In genomic region chr4:82431831-82432230, GRCh38 we compare ENCODE assay signal across 9 cellular contexts. TPM values are rescaled to one million over a fixed set of nuclear protein-coding genes. Genes with fewer than 3 reads are reported as not detected.
DNase-seq lines count a peak whose midpoint lies in the region; ATAC-seq lines count a peak whose summit lies in the region.
"Had no signal": no experiment of that assay in that cellular context is flagged by ENCODE, and none has a peak within 500 bp of the region (broad histone marks: within the 10 kb centered on the region; RNA-seq: fewer than 3 reads in every experiment).

No MANE protein-coding gene starts in this region.

- no peak for DNase-seq in activated naive CD8-positive, alpha-beta T cell treated with anti-CD3 and anti-CD28 coated beads, Interleukin-2, amount 10 ng/mL, durations not matched to agents 7 days and 5 days
- DNase-seq in effector CD4-positive, alpha-beta T cell = no peak
- DNase-seq in CD1c-positive myeloid dendritic cell (ENCODE audit: extremely low spot score) (no peak), putamen (ENCODE audit: low spot score) (no peak), NCI-H345 treated with DMSO at 0.1 percent for 48 hours (lab: John Stamatoyannopoulos, UW; ENCODE audit: unreplicated experiment) (no peak)
- DNase-seq: EL had no signal

- H3K9ac ChIP-seq in BLaER1 treated with 17β-estradiol and CSF1 and Interleukin-3, amounts not matched to agents 10 nM and 100 nM = peak overlapping the region; percentile 91 to 100 (median 99); a peak in 21 of 22 replicates
- no peak overlapping the region for H3K9ac ChIP-seq in HUES48 (ENCODE audit: low read depth, low read length)

- 56 to 92% methylated on average over 2 to 3 of the region's 4 CpGs for WGBS in mesodermal cell (ENCODE audit: insufficient coverage in 2 of 2), 2 experiments

- H3K4me3 Mint-ChIP-seq in activated naive CD8-positive, alpha-beta T cell treated with anti-CD3 and anti-CD28 coated beads, Interleukin-2, amount 10 ng/mL, durations not matched to agents 7 days and 5 days = peak overlapping the region; percentile 98

- peaks cover 27 to 67% (median 57%) of the 10 kb centered on the region in 11 experiments for H3K36me3 ChIP-seq in BLaER1 treated with 17β-estradiol and CSF1 and Interleukin-3, amounts not matched to agents 10 nM and 100 nM
- H3K36me3 ChIP-seq in HUES48 (ENCODE audit: control insufficient read depth, insufficient read depth, low read length) (peaks cover 46% of the 10 kb centered on the region), mesodermal cell (ENCODE audit: control insufficient read depth, insufficient read depth, low read length) (peaks cover 41% of the 10 kb centered on the region)

- peak overlapping the region; percentile 70 to 90 (median 82) for H3K4me3 ChIP-seq in BLaER1 treated with 17β-estradiol and CSF1 and Interleukin-3, amounts not matched to agents 10 nM and 100 nM
- H3K4me3 ChIP-seq in HUES48 (ENCODE audit: low read depth, low read length) (peak overlapping the region; percentile 93), mesodermal cell (ENCODE audit: extremely low read depth, insufficient read depth, low read length, poor library complexity, severe bottlenecking) (peak overlapping the region; percentile 90)

- POLR2A ChIA-PET in activated naive CD8-positive, alpha-beta T cell treated with anti-CD3 and anti-CD28 coated beads, Interleukin-2, amount 10 ng/mL, durations not matched to agents 7 days and 5 days (lab: Charles Lee) = interaction anchor here (5.5 kb wide), 1 partner anchor 56 kb away, joined by 95 read pairs; the partner anchor contains the start of gene HNRNPD

- H3K27me3 ChIP-seq in BLaER1 treated with 17β-estradiol and CSF1 and Interleukin-3, amounts not matched to agents 10 nM and 100 nM = no peaks in the 10 kb centered on the region
- H3K27me3 ChIP-seq in HUES48 (ENCODE audit: control insufficient read depth, insufficient read depth, low read length) = no peaks in the 10 kb centered on the region

- H3K4me1 ChIP-seq in BLaER1 treated with 17β-estradiol and CSF1 and Interleukin-3, amounts not matched to agents 10 nM and 100 nM = peaks cover 25 to 44% (median 33%) of the 10 kb centered on the region in 10 experiments
- peaks cover 3% of the 10 kb centered on the region; the same call in 1 of the 2 replicates for H3K4me1 ChIP-seq in HUES48 (ENCODE audit: control insufficient read depth, insufficient read depth, low read length)
- H3K4me1 ChIP-seq in mesodermal cell (ENCODE audit: control insufficient read depth, insufficient read depth, low read length, poor library complexity, severe bottlenecking) = peaks cover 8% of the 10 kb centered on the region

- no peak for ATAC-seq in activated naive CD8-positive, alpha-beta T cell treated with anti-CD3 and anti-CD28 coated beads, Interleukin-2, amount 10 ng/mL, durations not matched to agents 7 days and 5 days (ENCODE audit: low read depth)

- H3K27ac ChIP-seq in BLaER1 treated with 17β-estradiol and CSF1 and Interleukin-3, amounts not matched to agents 10 nM and 100 nM = peak overlapping the region in 4 of 11 experiments; percentile 99 to 100 (median 100); a peak in 4 of 22 replicates
- no peak overlapping the region for H3K27ac ChIP-seq in HUES48 (ENCODE audit: low read depth, low read length)
- H3K27ac ChIP-seq in mesodermal cell (ENCODE audit: low read depth, low read length, severe bottlenecking) = no peak overlapping the region

- peaks cover 64 to 84% (median 81%) of the 10 kb centered on the region in 11 experiments for H4K20me1 ChIP-seq in BLaER1 treated with 17β-estradiol and CSF1 and Interleukin-3, amounts not matched to agents 10 nM and 100 nM

- H3K4me2 ChIP-seq in BLaER1 treated with 17β-estradiol and CSF1 and Interleukin-3, amounts not matched to agents 10 nM and 100 nM = peak overlapping the region; percentile 75 to 96 (median 92)

- no peak overlapping the region for H3K27ac Mint-ChIP-seq in activated naive CD8-positive, alpha-beta T cell treated with anti-CD3 and anti-CD28 coated beads, Interleukin-2, amount 10 ng/mL, durations not matched to agents 7 days and 5 days

- H3K9me3 Mint-ChIP-seq in activated naive CD8-positive, alpha-beta T cell treated with anti-CD3 and anti-CD28 coated beads, Interleukin-2, amount 10 ng/mL, durations not matched to agents 7 days and 5 days = no peaks in the 10 kb centered on the region

- peaks cover 51% of the 10 kb centered on the region for H3K4me1 Mint-ChIP-seq in activated naive CD8-positive, alpha-beta T cell treated with anti-CD3 and anti-CD28 coated beads, Interleukin-2, amount 10 ng/mL, durations not matched to agents 7 days and 5 days

- H3K27me3 Mint-ChIP-seq in activated naive CD8-positive, alpha-beta T cell treated with anti-CD3 and anti-CD28 coated beads, Interleukin-2, amount 10 ng/mL, durations not matched to agents 7 days and 5 days = no peaks in the 10 kb centered on the region

- H3K36me3 Mint-ChIP-seq in activated naive CD8-positive, alpha-beta T cell treated with anti-CD3 and anti-CD28 coated beads, Interleukin-2, amount 10 ng/mL, durations not matched to agents 7 days and 5 days = peaks cover 55% of the 10 kb centered on the region

- H3K9me3 ChIP-seq in BLaER1 treated with 17β-estradiol and CSF1 and Interleukin-3, amounts not matched to agents 10 nM and 100 nM (replicated peaks in 1 of 11) = peaks cover 0 to 7% (median 0%) of the 10 kb centered on the region in 11 experiments; a peak in 1 of 22 replicates
- H3K9me3 ChIP-seq in HUES48 (ENCODE audit: control insufficient read depth, insufficient read depth, low read length) = no peaks in the 10 kb centered on the region
- H3K9me3 ChIP-seq in mesodermal cell (ENCODE audit: control insufficient read depth, low read length) = no peaks in the 10 kb centered on the region

RNA-seq across cellular contexts. Expression of gene ENOPH1, which starts 1.4 kb away (rescaled TPM):
- 10 to 100 TPM; 36.3 to 37.6 TPM for total RNA-seq in activated naive CD8-positive, alpha-beta T cell treated with anti-CD3 and anti-CD28 coated beads, Interleukin-2, amount 10 ng/mL, durations not matched to agents 7 days and 5 days
- polyA plus RNA-seq in mesodermal cell (2013, experiment 1 of 2) = 41.4 TPM
- 40.2 TPM for polyA plus RNA-seq in mesodermal cell (2013, experiment 2 of 2)

RNA-seq across cellular contexts. Expression of gene HNRNPDL, which starts 1.6 kb away (rescaled TPM):
- total RNA-seq in activated naive CD8-positive, alpha-beta T cell treated with anti-CD3 and anti-CD28 coated beads, Interleukin-2, amount 10 ng/mL, durations not matched to agents 7 days and 5 days = 100 to 1,000 TPM; 319 to 331 TPM
- 284 TPM for polyA plus RNA-seq in mesodermal cell (2013, experiment 1 of 2)
- 351 TPM for polyA plus RNA-seq in mesodermal cell (2013, experiment 2 of 2)

RNA-seq across cellular contexts. Expression of gene HNRNPD, which starts 58.0 kb away (rescaled TPM):
- 100 to 1,000 TPM; 356 to 360 TPM for total RNA-seq in activated naive CD8-positive, alpha-beta T cell treated with anti-CD3 and anti-CD28 coated beads, Interleukin-2, amount 10 ng/mL, durations not matched to agents 7 days and 5 days
- 267 TPM for polyA plus RNA-seq in mesodermal cell (2013, experiment 1 of 2)
- polyA plus RNA-seq in mesodermal cell (2013, experiment 2 of 2) = 286 TPM
